ENCODE assay signal across 15 cellular contexts in the genomic region with DNA sequence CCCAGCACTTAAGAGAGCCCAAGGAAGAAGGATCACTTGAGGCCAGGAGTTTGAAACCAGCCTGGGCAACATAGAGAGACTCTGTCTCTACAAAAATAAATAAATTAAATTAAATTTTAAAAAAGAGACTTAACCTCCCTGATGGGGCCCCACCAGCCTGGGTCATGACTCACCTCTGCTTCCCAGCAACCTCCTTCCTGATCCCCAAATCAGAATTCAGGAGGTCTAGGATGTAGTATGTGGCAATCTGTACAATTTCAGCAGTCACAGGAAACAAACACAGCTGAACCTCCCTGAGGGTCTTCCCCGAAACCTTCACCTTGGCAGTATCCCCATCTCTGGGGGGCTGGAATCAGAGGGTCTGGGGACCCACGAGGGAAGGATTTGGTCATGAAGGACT. TPM values are rescaled to one million over a fixed set of nuclear protein-coding genes. Genes with fewer than 3 reads are reported as not detected.
A peak's percentile ranks its signal among the peaks of the same experiment; 100 is the strongest.
DNase-seq lines count a peak whose midpoint lies in the region; ATAC-seq, FAIRE-seq and TF ChIP-seq lines count a peak whose summit lies in the region.
"Had no signal": no experiment of that assay in that cellular context is flagged by ENCODE, and none has a peak within 500 bp of the region (broad histone marks: within the 10 kb centered on the region; RNA-seq: fewer than 3 reads in every experiment).

No MANE protein-coding gene starts in this region.

- H3K4ac ChIP-seq in mesendoderm (ENCODE audit: low read depth, low read length): no peak overlapping the region

- H3K9me3 Mint-ChIP-seq in WTC11: no peaks in the 10 kb centered on the region
- no peaks in the 10 kb centered on the region for H3K9me3 Mint-ChIP-seq in activated T-helper 17 cell treated with anti-CD3 and anti-CD28 coated beads, Interleukin-2, amount 50 U/mL, for 72 hours
- H3K9me3 Mint-ChIP-seq: activated naive CD4-positive, alpha-beta T cell treated with anti-CD3 and anti-CD28 coated beads, Interleukin-2, amount 50 U/mL, for 24 hours had no signal

- H3K79me1 ChIP-seq in mesendoderm (ENCODE audit: low read length): no peaks in the 10 kb centered on the region

- H4K8ac ChIP-seq in mesendoderm (ENCODE audit: low read depth, low read length): no peak overlapping the region

- no peaks in the 10 kb centered on the region for H3K36me3 ChIP-seq in right atrium auricular region
- no peaks in the 10 kb centered on the region for H3K36me3 ChIP-seq in thyroid gland
- no peaks in the 10 kb centered on the region for H3K36me3 ChIP-seq in mesendoderm (ENCODE audit: control insufficient read depth, insufficient read depth, low read length)

- intact Hi-C loops in cardiac septum (cut with DNase I) (no loop called here), thyroid gland (cut with DNase I) (no loop called here)

- no peak overlapping the region for H3K4me3 Mint-ChIP-seq in WTC11
- no peak overlapping the region for H3K4me3 Mint-ChIP-seq in activated T-helper 17 cell treated with anti-CD3 and anti-CD28 coated beads, Interleukin-2, amount 50 U/mL, for 72 hours
- H3K4me3 Mint-ChIP-seq: activated naive CD4-positive, alpha-beta T cell treated with anti-CD3 and anti-CD28 coated beads, Interleukin-2, amount 50 U/mL, for 24 hours had no signal

- POLR2A ChIA-PET in WTC11 (lab: Charles Lee): interaction anchor here (0.5 to 3.4 kb wide), 2 partner anchors 17 to 229 kb away, joined by 3 to 25 read pairs; partner anchors contain the start of genes MEPCE and ZCWPW1

- TF ChIP-seq POLR2A in thyroid gland (IDR thresholded peaks at IDR 0.05): no peak
- no peak for TF ChIP-seq POLR2A in GM12892 (IDR thresholded peaks at IDR 0.05; ENCODE audit: low read depth, low read length)

- CTCF ChIA-PET in WTC11 (lab: Charles Lee): interaction anchor here (0.6 to 6.0 kb wide), 9 partner anchors 10 to 280 kb away, joined by 3 to 46 read pairs (median 4); partner anchors contain the start of genes MEPCE and ZCWPW1

- H3K4me2 ChIP-seq in mesendoderm (ENCODE audit: low read length): no peak overlapping the region

- H3K23ac ChIP-seq in mesendoderm (ENCODE audit: low read length): no peak overlapping the region

- no peak overlapping the region for H3K18ac ChIP-seq in mesendoderm (ENCODE audit: low read length)

- no peak overlapping the region for H3K56ac ChIP-seq in mesendoderm (ENCODE audit: low read length)

- H2BK120ac ChIP-seq in mesendoderm (ENCODE audit: low read depth, low read length): no peak overlapping the region

- H3K4me3 ChIP-seq in right atrium auricular region: no peak overlapping the region
- no peak overlapping the region for H3K4me3 ChIP-seq in fibroblast of villous mesenchyme (ENCODE audit: low read depth, low read length)
- H3K4me3 ChIP-seq in thyroid gland (replicated peaks in 1 of 3): no peak overlapping the region
- no peak overlapping the region for H3K4me3 ChIP-seq in mesendoderm (ENCODE audit: low read length)

- no peak overlapping the region for H2BK15ac ChIP-seq in mesendoderm (replicated peaks; ENCODE audit: low read depth)

- H3K4me1 Mint-ChIP-seq in WTC11: peaks cover 5% of the 10 kb centered on the region
- peaks cover 11% of the 10 kb centered on the region for H3K4me1 Mint-ChIP-seq in activated T-helper 17 cell treated with anti-CD3 and anti-CD28 coated beads, Interleukin-2, amount 50 U/mL, for 72 hours

- TF ChIP-seq CTCF in right atrium auricular region (IDR thresholded peaks at IDR 0.05) (no peak), WTC11 (IDR thresholded peaks at IDR 0.05) (no peak), fibroblast of villous mesenchyme (IDR thresholded peaks at IDR 0.05; ENCODE audit: insufficient read depth, low read depth, low read length) (no peak), thyroid gland (IDR thresholded peaks at IDR 0.05) (no peak)

- H3K4me1 ChIP-seq in right atrium auricular region (peaks cover 0 to 34% of the 10 kb centered on the region in 2 donors), thyroid gland (peaks cover 13 to 30% of the 10 kb centered on the region in 2 donors), mesendoderm (ENCODE audit: control insufficient read depth, low read depth, low read length) (no peaks in the 10 kb centered on the region)

- 54 to 71% methylated on average over 2 of the region's 2 CpGs for WGBS in thyroid gland, 2 donors
- no CpG with 5 or more reads among the region's 2 CpGs for WGBS in mesendoderm (ENCODE audit: extremely low coverage, insufficient coverage, low lambda C conversion rate)

- H4K5ac ChIP-seq in mesendoderm (ENCODE audit: low read length): no peak overlapping the region

- H3K9me3 ChIP-seq in right atrium auricular region (no peaks in the 10 kb centered on the region), thyroid gland (no peaks in the 10 kb centered on the region)

- no peak overlapping the region for H2BK5ac ChIP-seq in mesendoderm (ENCODE audit: low read length)

- H3K27ac ChIP-seq in right atrium auricular region (no peak overlapping the region), thyroid gland (peak overlapping the region in 2 of 3 donors; percentile 15 to 80), mesendoderm (ENCODE audit: low read depth, low read length) (no peak overlapping the region)

- no peak for FAIRE-seq in GM12892 (lab: Jason Lieb, UNC)
- FAIRE-seq: RCC 7860 had no signal

- H3K36me3 Mint-ChIP-seq in WTC11: no peaks in the 10 kb centered on the region
- H3K36me3 Mint-ChIP-seq in activated T-helper 17 cell treated with anti-CD3 and anti-CD28 coated beads, Interleukin-2, amount 50 U/mL, for 72 hours (ENCODE audit: low read depth): no peaks in the 10 kb centered on the region
- H3K36me3 Mint-ChIP-seq: activated naive CD4-positive, alpha-beta T cell treated with anti-CD3 and anti-CD28 coated beads, Interleukin-2, amount 50 U/mL, for 24 hours had no signal

- no peak overlapping the region for H2AK5ac ChIP-seq in mesendoderm (ENCODE audit: low read length)

- no peaks in the 10 kb centered on the region for H3K27me3 Mint-ChIP-seq in WTC11 (ENCODE audit: low read depth)
- H3K27me3 Mint-ChIP-seq in activated T-helper 17 cell treated with anti-CD3 and anti-CD28 coated beads, Interleukin-2, amount 50 U/mL, for 72 hours: no peaks in the 10 kb centered on the region
- H3K27me3 Mint-ChIP-seq: activated naive CD4-positive, alpha-beta T cell treated with anti-CD3 and anti-CD28 coated beads, Interleukin-2, amount 50 U/mL, for 24 hours had no signal

- H3K27ac Mint-ChIP-seq in WTC11: peak overlapping the region; percentile 45; the same call in 1 of the 2 replicates
- no peak overlapping the region for H3K27ac Mint-ChIP-seq in activated T-helper 17 cell treated with anti-CD3 and anti-CD28 coated beads, Interleukin-2, amount 50 U/mL, for 72 hours
- H3K27ac Mint-ChIP-seq: activated naive CD4-positive, alpha-beta T cell treated with anti-CD3 and anti-CD28 coated beads, Interleukin-2, amount 50 U/mL, for 24 hours had no signal

- no peak for ATAC-seq in WTC11
- no peak for ATAC-seq in activated T-helper 17 cell treated with anti-CD3 and anti-CD28 coated beads, Interleukin-2, amount 50 U/mL, for 72 hours (replicated peaks)

- DNase-seq in cardiac septum (ENCODE audit: low spot score) (peak; percentile 9), right atrium auricular region (ENCODE audit: low spot score) (no peak), WTC11 (ENCODE audit: low spot score) (no peak), fibroblast of villous mesenchyme (ENCODE audit: low read depth) (peak; percentile 39), thyroid gland (no peak), GM12892 (ENCODE audit: insufficient read length) (no peak), mesendoderm (no peak)
- DNase-seq: activated CD4-positive, CD25-positive, alpha-beta regulatory T cell; caudate nucleus; head of caudate nucleus; NCI-H1930; NCI-H526 treated with DMSO at 0.1 percent for 48 hours had no signal

- no peak overlapping the region for H3K9ac ChIP-seq in mesendoderm (ENCODE audit: low read length)

- H3K79me2 ChIP-seq in mesendoderm (ENCODE audit: control insufficient read depth, insufficient read depth, low read length): no peaks in the 10 kb centered on the region

- H3K27me3 ChIP-seq in right atrium auricular region (no peaks in the 10 kb centered on the region), thyroid gland (no peaks in the 10 kb centered on the region), mesendoderm (ENCODE audit: insufficient read depth, low read length, poor library complexity) (no peaks in the 10 kb centered on the region)

RNA-seq across cellular contexts. Expression of gene PPP1R35, which starts 9.7 kb away (rescaled TPM):
- total RNA-seq in cardiac septum: 15.7 TPM
- total RNA-seq in right atrium auricular region: 10 to 100 TPM; 18.7 to 20.2 TPM
- 85.9 to 90.8 TPM (median 88.3 TPM) in 3 replicates for total RNA-seq in WTC11 (2021)
- total RNA-seq in fibroblast of villous mesenchyme: 14.8 and 15.1 TPM in 2 replicates
- 10 to 100 TPM; 28.4 to 67.2 (median 45.5) TPM for total RNA-seq in thyroid gland
- polyA plus RNA-seq in GM12892 (2012; ENCODE audit: missing spikeins): 14.3 TPM
- 10 to 100 TPM; 51.2 to 63.6 TPM for total RNA-seq in activated T-helper 17 cell treated with anti-CD3 and anti-CD28 coated beads, Interleukin-2, amount 50 U/mL, for 72 hours
- 58.9 TPM for polyA plus RNA-seq in mesendoderm (2013, experiment 1 of 2)
- 59.9 TPM for polyA plus RNA-seq in mesendoderm (2013, experiment 2 of 2)

RNA-seq across cellular contexts. Expression of gene MEPCE, which starts 16.4 kb away (rescaled TPM):
- total RNA-seq in cardiac septum: 19.7 TPM
- 10 to 100 TPM; 12.6 to 21.9 TPM for total RNA-seq in right atrium auricular region
- 41.9 to 49.6 TPM (median 47.7 TPM) in 3 replicates for total RNA-seq in WTC11 (2021)
- 23.2 and 29.4 TPM in 2 replicates for total RNA-seq in fibroblast of villous mesenchyme
- 10 to 100 TPM; 42.9 to 48.7 (median 45.6) TPM for total RNA-seq in thyroid gland
- 12.8 TPM for polyA plus RNA-seq in GM12892 (2012; ENCODE audit: missing spikeins)
- total RNA-seq in activated T-helper 17 cell treated with anti-CD3 and anti-CD28 coated beads, Interleukin-2, amount 50 U/mL, for 72 hours: 10 to 100 TPM; 59.5 to 65.2 TPM
- polyA plus RNA-seq in mesendoderm (2013, experiment 1 of 2): 33.8 TPM
- polyA plus RNA-seq in mesendoderm (2013, experiment 2 of 2): 34.3 TPM

RNA-seq across cellular contexts. Expression of gene ZCWPW1, which starts 17.5 kb away (rescaled TPM):
- total RNA-seq in cardiac septum (3.4 TPM), right atrium auricular region (1 to 10 TPM; 2.1 to 8.5 TPM), WTC11 (2021) (1.4 to 1.5 TPM (median 1.4 TPM) in 3 replicates), fibroblast of villous mesenchyme (0.43 and 0.64 TPM in 2 replicates), thyroid gland (1 to 10 TPM; 3.6 to 7.1 (median 4.3) TPM)
- polyA plus RNA-seq in GM12892 (2012; ENCODE audit: missing spikeins): 4.3 TPM
- total RNA-seq in activated T-helper 17 cell treated with anti-CD3 and anti-CD28 coated beads, Interleukin-2, amount 50 U/mL, for 72 hours: 1 to 10 TPM; 3.1 to 3.8 TPM
- polyA plus RNA-seq in mesendoderm (2013, experiment 1 of 2): 1.1 TPM
- polyA plus RNA-seq in mesendoderm (2013, experiment 2 of 2): 0.95 TPM

RNA-seq across cellular contexts. Expression of gene SPACDR, which starts 18.0 kb away (rescaled TPM):
- total RNA-seq in cardiac septum: 1.1 TPM
- total RNA-seq in right atrium auricular region: not detected
- 0.33 to 0.48 TPM (median 0.39 TPM) in 3 replicates for total RNA-seq in WTC11 (2021)
- not detected in 2 replicates for total RNA-seq in fibroblast of villous mesenchyme
- 1 to 10 TPM in 1 of 4 donors, not detected in 3; 2.0 TPM for total RNA-seq in thyroid gland
- polyA plus RNA-seq in GM12892 (2012; ENCODE audit: missing spikeins): 0.95 TPM
- 10 to 100 TPM in 1 of 2 donors, 1 to 10 TPM in 1; 3.3 to 17.3 TPM for total RNA-seq in activated T-helper 17 cell treated with anti-CD3 and anti-CD28 coated beads, Interleukin-2, amount 50 U/mL, for 72 hours
- 0.10 TPM for polyA plus RNA-seq in mesendoderm (2013, experiment 1 of 2)
- 0.08 TPM for polyA plus RNA-seq in mesendoderm (2013, experiment 2 of 2)

RNA-seq across cellular contexts. Expression of gene TSC22D4, which starts 33.0 kb away (rescaled TPM):
- total RNA-seq in cardiac septum: 35.0 TPM
- 10 to 100 TPM; 26.2 to 34.6 TPM for total RNA-seq in right atrium auricular region
- 27.5 to 34.5 TPM (median 29.7 TPM) in 3 replicates for total RNA-seq in WTC11 (2021)
- total RNA-seq in fibroblast of villous mesenchyme: 26.4 and 30.2 TPM in 2 replicates
- 10 to 100 TPM; 22.7 to 37.8 (median 27.9) TPM for total RNA-seq in thyroid gland
- 12.6 TPM for polyA plus RNA-seq in GM12892 (2012; ENCODE audit: missing spikeins)
- 100 to 1,000 TPM in 1 of 2 donors, 10 to 100 TPM in 1; 88.5 to 163 TPM for total RNA-seq in activated T-helper 17 cell treated with anti-CD3 and anti-CD28 coated beads, Interleukin-2, amount 50 U/mL, for 72 hours
- polyA plus RNA-seq in mesendoderm (2013, experiment 1 of 2): 15.8 TPM
- 16.1 TPM for polyA plus RNA-seq in mesendoderm (2013, experiment 2 of 2)

Comparison
In these comparisons a context has a peak if more than half of its experiments do, and no peak if none do; other contexts are left out.
1. DNase-seq: peak in cardiac septum (single experiment) and fibroblast of villous mesenchyme (single experiment); none in right atrium auricular region (single experiment), WTC11 (single experiment), thyroid gland (0 of 2), GM12892 (single experiment) and mesendoderm (single experiment).
2. H3K27ac ChIP-seq: peak in thyroid gland (2 of 3); none in right atrium auricular region (0 of 2) and mesendoderm (single experiment).